Comparison of ENCODE assay signal across 19 cellular contexts in genomic region chr7:40800771-40801170, GRCh38.
"Had no signal": no experiment of that assay in that cellular context is flagged by ENCODE, and none has a peak within 500 bp of the region (broad histone marks: within the 10 kb centered on the region; RNA-seq: fewer than 3 reads in every experiment).

No MANE protein-coding gene starts in this region.

- H3K4me1 ChIP-seq: adrenal gland, colonic mucosa, prostate gland, testis, upper lobe of right lung had no signal

- H3K9me3 ChIP-seq: adrenal gland, colonic mucosa, prostate gland, stomach, testis, upper lobe of right lung had no signal

- H3K9me3 Mint-ChIP-seq: activated CD8-positive, alpha-beta T cell treated with anti-CD3 and anti-CD28 coated beads for 36 hours; activated naive CD4-positive, alpha-beta T cell treated with anti-CD3 and anti-CD28 coated beads, Interleukin-2, amount 50 U/mL, for 24 hours; activated T-cell treated with anti-CD3 and anti-CD28 coated beads, Interleukin-2, amount 50 U/mL, for 4 hours had no signal

- DNase-seq: activated CD4-positive, alpha-beta T cell treated with anti-CD3 and anti-CD28 coated beads for 4 hours; activated CD8-positive, alpha-beta T cell treated with anti-CD3 and anti-CD28 coated beads for 36 hours; activated effector memory CD4-positive, alpha-beta T cell treated with Interleukin-2 at 50 U/mL for 16 hours; activated T-cell treated with anti-CD3 and anti-CD28 coated beads, Interleukin-2, amount 50 U/mL, for 4 hours; adrenal gland; caudate nucleus; colonic mucosa; foreskin melanocyte; mesenchymal stem cell; natural killer cell; nucleus accumbens; stimulated activated CD4-positive, alpha-beta T cell treated with anti-CD3 and anti-CD28 coated beads, Interleukin-1b, Interleukin-23, amount 100 ng/mL, for 48 hours; stomach; T-helper 17 cell; testis; upper lobe of right lung had no signal

- H3K27me3 ChIP-seq: adrenal gland, colonic mucosa, stomach, testis, upper lobe of right lung had no signal

- ATAC-seq: activated CD8-positive, alpha-beta T cell treated with anti-CD3 and anti-CD28 coated beads for 36 hours; activated T-cell treated with anti-CD3 and anti-CD28 coated beads, Interleukin-2, amount 50 U/mL, for 4 hours; natural killer cell; sciatic nerve; T-helper 17 cell; upper lobe of right lung had no signal

- H3K4me1 Mint-ChIP-seq: activated naive CD4-positive, alpha-beta T cell treated with anti-CD3 and anti-CD28 coated beads, Interleukin-2, amount 50 U/mL, for 24 hours; natural killer cell; T-helper 17 cell had no signal

- H3K4me3 ChIP-seq: adrenal gland, colonic mucosa, prostate gland, stomach, testis, upper lobe of right lung had no signal

- H3K27ac ChIP-seq: adrenal gland, colonic mucosa, prostate gland, stomach, testis, upper lobe of right lung had no signal

- H3K4me3 Mint-ChIP-seq: activated CD8-positive, alpha-beta T cell treated with anti-CD3 and anti-CD28 coated beads for 36 hours; activated naive CD4-positive, alpha-beta T cell treated with anti-CD3 and anti-CD28 coated beads, Interleukin-2, amount 50 U/mL, for 24 hours; activated T-cell treated with anti-CD3 and anti-CD28 coated beads, Interleukin-2, amount 50 U/mL, for 4 hours; natural killer cell; T-helper 17 cell had no signal

- H3K27me3 Mint-ChIP-seq: activated CD8-positive, alpha-beta T cell treated with anti-CD3 and anti-CD28 coated beads for 36 hours; activated naive CD4-positive, alpha-beta T cell treated with anti-CD3 and anti-CD28 coated beads, Interleukin-2, amount 50 U/mL, for 24 hours; T-helper 17 cell had no signal

- H3K36me3 Mint-ChIP-seq: activated naive CD4-positive, alpha-beta T cell treated with anti-CD3 and anti-CD28 coated beads, Interleukin-2, amount 50 U/mL, for 24 hours; natural killer cell had no signal

- H3K27ac Mint-ChIP-seq: activated CD8-positive, alpha-beta T cell treated with anti-CD3 and anti-CD28 coated beads for 36 hours; activated naive CD4-positive, alpha-beta T cell treated with anti-CD3 and anti-CD28 coated beads, Interleukin-2, amount 50 U/mL, for 24 hours; natural killer cell; T-helper 17 cell had no signal

- H3K36me3 ChIP-seq: adrenal gland, colonic mucosa, prostate gland, stomach, upper lobe of right lung had no signal
